Comparison of ENCODE assay signal across 8 cellular contexts in genomic region chr11:118438314-118438931, GRCh38. TPM values are rescaled to one million over a fixed set of nuclear protein-coding genes. Genes with fewer than 3 reads are reported as not detected.
DNase-seq lines count a peak whose midpoint lies in the region; ATAC-seq and TF ChIP-seq lines count a peak whose summit lies in the region.

No MANE protein-coding gene starts in this region.

- H3F3A ChIP-seq in MM.1S (ENCODE audit: insufficient read depth, low read length), result peaks cover 31% of the 10 kb centered on the region; the same call in 1 of the 2 replicates

- ATAC-seq in activated CD4-positive, CD25-positive, alpha-beta regulatory T cell treated with anti-CD3 and anti-CD28 coated beads, Interleukin-2, amount 50 U/mL, for 24 hours, result peak; percentile 11 to 26
- ATAC-seq in HG03521 (IDR thresholded peaks at IDR 0.05; ENCODE audit: unreplicated experiment), result no peak

- H4K20me1 ChIP-seq in MM.1S (ENCODE audit: insufficient read depth, low read length), result peaks cover 38% of the 10 kb centered on the region

- peak overlapping the region; percentile 83 for H3K4me2 ChIP-seq in MM.1S (ENCODE audit: low read depth, low read length)

- H3K79me2 ChIP-seq in MM.1S (ENCODE audit: low read length), result peaks cover 69% of the 10 kb centered on the region

- 34% methylated on average over 14 of the region's 14 CpGs for WGBS in liver

- H3K27ac ChIP-seq in MM.1S (ENCODE audit: low read length) (peak overlapping the region; percentile 42; the same call in 1 of the 2 replicates), liver (ENCODE audit: low read depth in 1 of 2, low read length in 2 of 2) (peak overlapping the region; percentile 79 to 84)

- peak overlapping the region; percentile 36; the same call in 1 of the 2 replicates for H3K9ac ChIP-seq in MM.1S (ENCODE audit: low read length)
- peak overlapping the region in 1 of 2 donors; percentile 58 for H3K9ac ChIP-seq in liver (ENCODE audit: low read depth in 1 of 2, low read length in 2 of 2)

- no peaks in the 10 kb centered on the region for H3K27me3 ChIP-seq in MM.1S (replicated peaks; ENCODE audit: insufficient read depth, low read length)
- H3K27me3 ChIP-seq in liver (ENCODE audit: control insufficient read depth in 4 of 4, insufficient read depth in 4 of 4, low read length in 3 of 4), result no peaks in the 10 kb centered on the region

- no peak for TF ChIP-seq CTCF in MM.1S (IDR thresholded peaks at IDR 0.05; ENCODE audit: low read length)
- peak; percentile 16 for TF ChIP-seq CTCF in choroid plexus epithelial cell (conservative IDR thresholded peaks at IDR 0.05; ENCODE audit: low read depth, low read length)
- no peak for TF ChIP-seq CTCF in liver (IDR thresholded peaks at IDR 0.05; ENCODE audit: low read depth, low read length, missing input control)

- H3K9me2 ChIP-seq in MM.1S (replicated peaks; ENCODE audit: insufficient read depth, low read length), result no peaks in the 10 kb centered on the region

- DNase-seq in NCI-H2107 treated with DMSO at 0.1 percent for 48 hours (lab: John Stamatoyannopoulos, UW; ENCODE audit: unreplicated experiment) (peak; percentile 50), NCI-H2107 (lab: John Stamatoyannopoulos, UW) (no peak), MM.1S (peak; percentile 52), choroid plexus epithelial cell (ENCODE audit: low read depth) (peak; percentile 97)
- DNase-seq in stimulated activated CD4-positive, alpha-beta T cell treated with anti-CD3 and anti-CD28 coated beads, Interleukin-2, amount 100 ng/mL, for 4 hours (ENCODE audit: low read depth), result peak; percentile 27

- peak overlapping the region; percentile 89 for H3K4me3 ChIP-seq in MM.1S (ENCODE audit: low read length)
- peak overlapping the region; percentile 82 for H3K4me3 ChIP-seq in choroid plexus epithelial cell (ENCODE audit: low read depth, low read length)
- peak overlapping the region; percentile 63 to 98 (median 88) for H3K4me3 ChIP-seq in liver (ENCODE audit: low read depth in 1 of 3, low read length in 3 of 3)

- no peaks in the 10 kb centered on the region for H3K36me3 ChIP-seq in MM.1S (replicated peaks; ENCODE audit: insufficient read depth, low read length)
- no peaks in the 10 kb centered on the region for H3K36me3 ChIP-seq in liver (ENCODE audit: control insufficient read depth in 4 of 4, insufficient read depth in 3 of 4, low read depth in 1 of 4, low read length in 3 of 4)

- H3K4me1 ChIP-seq in MM.1S (ENCODE audit: low read length) (peaks cover 12% of the 10 kb centered on the region), liver (ENCODE audit: control insufficient read depth in 4 of 4, insufficient read depth in 4 of 4, low read length in 3 of 4) (peaks cover 6 to 51% (median 42%) of the 10 kb centered on the region in 4 donors)

- no peak for TF ChIP-seq RAD21 in liver (IDR thresholded peaks at IDR 0.05)

- no peak overlapping the region for H2AFZ ChIP-seq in MM.1S (ENCODE audit: low read length)

- H3K9me3 ChIP-seq in MM.1S (replicated peaks; ENCODE audit: insufficient read depth, low read length) (no peaks in the 10 kb centered on the region), liver (ENCODE audit: control insufficient read depth in 4 of 4, low read length in 3 of 4) (no peaks in the 10 kb centered on the region)

TF ChIP-seq in liver, 16 proteins besides CTCF, POLR2A, EP300 and RAD21:
- TF ChIP-seq HNF4G (IDR thresholded peaks at IDR 0.05), result no peak
- TF ChIP-seq SP1 (IDR thresholded peaks at IDR 0.05), result no peak
- TF ChIP-seq HNF4A (conservative IDR thresholded peaks at IDR 0.05), result no peak
- TF ChIP-seq EGR1 (IDR thresholded peaks at IDR 0.05; ENCODE audit: low read depth in 2 of 2), result no peak
- no peak for TF ChIP-seq RXRA (IDR thresholded peaks at IDR 0.05)
- no peak for TF ChIP-seq YY1 (IDR thresholded peaks at IDR 0.05)
- peak; percentile 6 for TF ChIP-seq REST (IDR thresholded peaks at IDR 0.05)

RNA-seq across cellular contexts. Expression of gene KMT2A, which starts 2.1 kb away (rescaled TPM):
- total RNA-seq in liver, result 10 to 100 TPM; 19.2 to 27.9 TPM
- 1 to 10 TPM; 4.3 to 6.5 TPM for polyA plus RNA-seq in liver

RNA-seq across cellular contexts. Expression of gene ATP5MG, which starts 37.0 kb away (rescaled TPM):
- 10 to 100 TPM; 25.5 to 65.1 TPM for total RNA-seq in liver
- polyA plus RNA-seq in liver, result 100 to 1,000 TPM; 110 to 542 TPM
